ENCODE assay signal across 31 cellular contexts in the genomic region with DNA sequence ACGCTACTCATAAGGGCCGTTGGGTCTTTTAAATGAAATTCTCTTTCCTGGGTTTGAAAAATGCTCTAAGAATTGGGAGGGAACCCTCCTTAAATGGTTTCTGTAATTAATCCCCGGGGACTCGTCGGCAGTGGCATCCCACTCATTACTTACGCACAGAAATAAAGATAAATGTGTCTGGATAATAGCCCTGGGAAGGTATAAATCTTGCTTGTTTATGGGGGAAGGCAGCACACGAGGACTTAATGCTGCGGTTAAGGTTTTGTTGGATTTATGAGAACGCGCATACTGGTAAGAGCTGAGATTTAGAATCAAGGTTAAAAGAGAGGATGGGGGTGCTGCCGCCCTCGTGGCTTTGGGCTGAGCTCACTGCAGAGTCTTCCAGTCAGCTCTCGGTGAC.
"Had no signal": no experiment of that assay in that cellular context is flagged by ENCODE, and none has a peak within 500 bp of the region (broad histone marks: within the 10 kb centered on the region; RNA-seq: fewer than 3 reads in every experiment).

No MANE protein-coding gene starts in this region.

- H3K27ac ChIP-seq: ascending aorta, breast epithelium, cardiac muscle cell, colonic mucosa, epithelial cell of prostate, esophagus squamous epithelium, VCaP had no signal

- H3K36me3 ChIP-seq: ascending aorta, breast epithelium, cardiac muscle cell, colonic mucosa, esophagus squamous epithelium had no signal

- H3K27me3 ChIP-seq: ascending aorta, cardiac muscle cell, colonic mucosa had no signal

- H3K9me3 ChIP-seq: ascending aorta, colonic mucosa, esophagus squamous epithelium had no signal

- H3K4me3 ChIP-seq: ascending aorta, breast epithelium, cardiac muscle cell, colonic mucosa, esophagus squamous epithelium had no signal

- FAIRE-seq: endometrium, endothelial cell of umbilical vein, frontal cortex had no signal

- DNase-seq: activated CD4-positive, alpha-beta memory T cell treated with anti-CD3 and anti-CD28 coated beads, Interleukin-2, amount 10 ng/mL, durations not matched to agents 7 days and 5 days; activated CD4-positive, alpha-beta T cell treated with anti-CD3 and anti-CD28 coated beads for 1 hour; activated CD4-positive, alpha-beta T cell treated with anti-CD3 and anti-CD28 coated beads for 4 hours; activated CD4-positive, alpha-beta T cell treated with anti-CD3 and anti-CD28 coated beads, Interleukin-2, amount 10 ng/mL, durations not matched to agents 7 days and 5 days; activated CD4-positive, alpha-beta T cell treated with anti-CD3 and anti-CD28 coated beads, Interleukin-2, amount 50 U/mL, for 4 hours; activated CD8-positive, alpha-beta memory T cell treated with anti-CD3 and anti-CD28 coated beads, Interleukin-2, amount 50 U/mL, for 48 hours; activated gamma-delta T cell; activated naive CD4-positive, alpha-beta T cell; activated naive CD4-positive, alpha-beta T cell treated with anti-CD3 and anti-CD28 coated beads, Interleukin-2, amount 10 ng/mL, durations not matched to agents 7 days and 5 days; activated naive CD8-positive, alpha-beta T cell treated with anti-CD3 and anti-CD28 coated beads, Interleukin-2, amount 10 ng/mL, durations not matched to agents 7 days and 5 days; activated T-cell treated with anti-CD3 and anti-CD28 coated beads for 4 hours; activated T-cell treated with anti-CD3 and anti-CD28 coated beads, Interleukin-2, amount 50 U/mL, for 24 hours; activated T-cell treated with anti-CD3 and anti-CD28 coated beads, Interleukin-2, amount 50 U/mL, for 72 hours; central memory CD4-positive, alpha-beta T cell; cerebellar nuclear complex; colonic mucosa; effector CD8-positive, alpha-beta T cell; esophagus squamous epithelium; foreskin fibroblast; T-helper 1 cell; T-helper 17 cell had no signal

- H3K4me1 ChIP-seq: ascending aorta, breast epithelium, colonic mucosa, esophagus squamous epithelium had no signal

- ATAC-seq: activated naive CD4-positive, alpha-beta T cell treated with anti-CD3 and anti-CD28 coated beads, Interleukin-2, amount 50 U/mL, for 72 hours; activated T-cell treated with anti-CD3 and anti-CD28 coated beads, Interleukin-2, amount 50 U/mL, for 72 hours; T-helper 17 cell; WTC11 had no signal
